ENCODE assay signal across 31 cellular contexts in the genomic region with DNA sequence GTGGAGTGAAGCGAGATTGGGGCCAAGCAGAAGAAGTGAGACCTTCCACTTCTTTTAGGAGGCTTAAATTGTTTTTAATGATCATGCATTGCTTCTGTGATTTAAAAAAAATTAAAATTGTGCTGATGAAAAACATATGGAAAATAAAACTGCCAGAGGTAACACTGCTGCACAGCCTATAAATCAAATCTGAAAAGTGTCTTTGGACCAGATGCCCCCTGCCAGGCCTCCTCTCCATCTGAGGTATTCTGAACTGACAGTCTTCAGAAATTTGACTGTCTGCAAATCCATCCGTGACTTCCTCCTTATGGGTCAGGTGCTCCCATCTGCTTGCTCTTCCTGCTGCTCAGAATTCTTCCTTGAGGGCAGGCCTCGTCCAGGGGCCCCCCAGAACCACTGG.
"Had no signal": no experiment of that assay in that cellular context is flagged by ENCODE, and none has a peak within 500 bp of the region (broad histone marks: within the 10 kb centered on the region; RNA-seq: fewer than 3 reads in every experiment).

No MANE protein-coding gene starts in this region.

- DNase-seq: activated B cell treated with CpG ODN at 0.5 μM for 24 hours; activated CD4-positive, alpha-beta T cell treated with anti-CD3 and anti-CD28 coated beads for 48 hours; activated CD4-positive, alpha-beta T cell treated with anti-CD3 and anti-CD28 coated beads, Interleukin-2, amount 50 U/mL, for 1 hour; activated CD4-positive, alpha-beta T cell treated with anti-CD3 and anti-CD28 coated beads, Interleukin-2, amount 50 U/mL, for 48 hours; activated CD8-positive, alpha-beta memory T cell treated with anti-CD3 and anti-CD28 coated beads for 24 hours; activated CD8-positive, alpha-beta T cell treated with anti-CD3 and anti-CD28 coated beads for 36 hours; activated effector memory CD4-positive, alpha-beta T cell treated with Interleukin-2 at 50 U/mL for 16 hours; activated gamma-delta T cell treated with Interleukin-2 at 50 U/mL for 16 hours; activated naive CD4-positive, alpha-beta T cell treated with anti-CD3 and anti-CD28 coated beads, Interleukin-2, amount 50 U/mL, for 16 hours; activated naive CD4-positive, alpha-beta T cell treated with Interleukin-2 at 50 U/mL for 16 hours; activated T-cell treated with anti-CD3 and anti-CD28 coated beads, Interleukin-2, amount 50 U/mL, for 4 hours; amniotic stem cell; anterior cingulate cortex; brain microvascular endothelial cell; dorsolateral prefrontal cortex; effector CD4-positive, alpha-beta T cell; effector memory CD8-positive, alpha-beta T cell; erythroblast; foreskin fibroblast; heart left ventricle; T-helper 1 cell; T-helper 17 cell; T1000; WERI-Rb-1 had no signal

- H3K9me3 Mint-ChIP-seq: activated B cell treated with CpG ODN at 0.5 μM for 24 hours; activated T-cell treated with anti-CD3 and anti-CD28 coated beads, Interleukin-2, amount 50 U/mL, for 4 hours; activated T-helper 17 cell treated with anti-CD3 and anti-CD28 coated beads, Interleukin-2, amount 50 U/mL, for 72 hours; central memory CD8-positive, alpha-beta T cell; dendritic cell treated with granulocyte-macrophage colony-stimulating factor and Interleukin-4, amounts not matched to agents 40 ng/mL and 50 ng/mL, for 4 days; effector memory CD8-positive, alpha-beta T cell; T-helper 2 cell treated with Interferon-gamma antibody and Interleukin-4, amounts not matched to agents 5 μg/mL and 100 μg/mL, for 36 hours had no signal

- H3K4me3 ChIP-seq: coronary artery, dorsolateral prefrontal cortex, heart left ventricle had no signal

- H3K36me3 ChIP-seq: brain microvascular endothelial cell, heart left ventricle, WERI-Rb-1 had no signal

- H3K27me3 ChIP-seq: brain microvascular endothelial cell, heart left ventricle had no signal

- H3K27ac Mint-ChIP-seq: activated B cell treated with CpG ODN at 0.5 μM for 24 hours; activated CD8-positive, alpha-beta T cell treated with anti-CD3 and anti-CD28 coated beads for 36 hours; activated naive CD8-positive, alpha-beta T cell; activated T-helper 17 cell treated with anti-CD3 and anti-CD28 coated beads, Interleukin-2, amount 50 U/mL, for 72 hours; dendritic cell treated with granulocyte-macrophage colony-stimulating factor and Interleukin-4, amounts not matched to agents 40 ng/mL and 50 ng/mL, for 4 days; effector memory CD8-positive, alpha-beta T cell; T-helper 17 cell; T-helper 2 cell treated with Interferon-gamma antibody and Interleukin-4, amounts not matched to agents 5 μg/mL and 100 μg/mL, for 36 hours had no signal

- H3K36me3 Mint-ChIP-seq: activated naive CD8-positive, alpha-beta T cell had no signal

- H3K9me3 ChIP-seq: heart left ventricle had no signal

- H3K4me3 Mint-ChIP-seq: activated B cell treated with CpG ODN at 0.5 μM for 24 hours; activated CD8-positive, alpha-beta T cell treated with anti-CD3 and anti-CD28 coated beads for 36 hours; activated naive CD8-positive, alpha-beta T cell; activated T-cell treated with anti-CD3 and anti-CD28 coated beads, Interleukin-2, amount 50 U/mL, for 4 hours; activated T-helper 17 cell treated with anti-CD3 and anti-CD28 coated beads, Interleukin-2, amount 50 U/mL, for 72 hours; central memory CD8-positive, alpha-beta T cell; dendritic cell treated with granulocyte-macrophage colony-stimulating factor and Interleukin-4, amounts not matched to agents 40 ng/mL and 50 ng/mL, for 4 days; effector memory CD8-positive, alpha-beta T cell; T-helper 17 cell; T-helper 2 cell treated with Interferon-gamma antibody and Interleukin-4, amounts not matched to agents 5 μg/mL and 100 μg/mL, for 36 hours had no signal

- H3K27ac ChIP-seq: brain microvascular endothelial cell, coronary artery, dorsolateral prefrontal cortex, heart left ventricle, WERI-Rb-1 had no signal

- ATAC-seq: activated CD4-positive, CD25-positive, alpha-beta regulatory T cell treated with anti-CD3 and anti-CD28 coated beads, Interleukin-2, amount 50 U/mL, for 24 hours; activated CD8-positive, alpha-beta T cell treated with anti-CD3 and anti-CD28 coated beads for 36 hours; activated T-cell treated with anti-CD3 and anti-CD28 coated beads, Interleukin-2, amount 50 U/mL, for 4 hours; activated T-helper 17 cell treated with anti-CD3 and anti-CD28 coated beads, Interleukin-2, amount 50 U/mL, for 72 hours; effector memory CD8-positive, alpha-beta T cell; heart left ventricle; T-helper 17 cell had no signal

- H3K4me1 Mint-ChIP-seq: activated B cell treated with CpG ODN at 0.5 μM for 24 hours; activated T-helper 17 cell treated with anti-CD3 and anti-CD28 coated beads, Interleukin-2, amount 50 U/mL, for 72 hours; central memory CD8-positive, alpha-beta T cell had no signal
